In the genomic region with DNA sequence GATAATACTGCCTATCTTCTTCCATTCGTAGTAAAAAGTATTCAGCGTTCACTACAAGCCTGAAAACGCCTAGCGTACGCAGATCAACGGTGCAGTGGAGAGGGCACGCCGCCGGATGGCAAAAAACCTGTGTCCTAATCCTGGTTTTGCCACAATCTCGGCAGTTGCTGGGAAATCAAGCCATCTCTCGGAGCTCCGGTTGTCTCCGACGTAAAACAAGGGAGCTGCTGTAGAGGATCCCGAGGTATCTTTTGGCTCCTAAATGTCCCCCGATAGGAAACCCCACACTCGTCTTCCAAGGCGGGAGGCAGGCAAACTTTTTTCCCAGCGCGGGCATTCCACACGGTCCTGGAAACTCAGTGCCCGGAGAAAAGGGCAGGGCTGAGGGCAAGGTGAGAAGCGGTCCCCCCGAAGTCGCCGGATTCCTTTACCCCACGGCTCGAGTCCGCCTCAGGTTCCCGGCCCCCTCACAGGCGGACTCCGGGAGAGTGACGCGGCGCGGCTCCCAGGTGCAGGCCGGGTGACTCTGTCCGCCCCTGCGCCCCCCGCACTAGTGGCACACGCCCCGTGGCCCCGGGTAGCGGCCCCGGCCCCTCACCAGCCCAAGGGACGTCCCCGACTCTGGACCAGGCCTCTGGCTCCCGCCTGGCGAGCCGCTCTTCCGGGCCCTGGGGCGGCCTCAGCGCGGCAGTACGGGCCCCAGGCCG, we compare ENCODE assay signal across 8 cellular contexts. TPM values are rescaled to one million over a fixed set of nuclear protein-coding genes. Genes with fewer than 3 reads are reported as not detected.
DNase-seq lines count a peak whose midpoint lies in the region; ATAC-seq and TF ChIP-seq lines count a peak whose summit lies in the region.

No MANE protein-coding gene starts in this region.

- no peaks in the 10 kb centered on the region for H3K27me3 ChIP-seq in right lobe of liver

- intact Hi-C loops in right lobe of liver (cut with DNase I): loop anchor here in 1 of 2 donors (5.0 kb wide), 1 partner anchor 56 kb away; no protein-coding TSS in a partner anchor

- no peaks in the 10 kb centered on the region for H3K9me3 Mint-ChIP-seq in activated CD8-positive, alpha-beta memory T cell treated with anti-CD3 and anti-CD28 coated beads, Interleukin-2, amount 10 ng/mL, durations not matched to agents 7 days and 5 days (ENCODE audit: low read depth)
- no peaks in the 10 kb centered on the region for H3K9me3 Mint-ChIP-seq in IgD-negative memory B cell

- WGBS in right lobe of liver (ENCODE audit: insufficient coverage, low coverage, low lambda C conversion rate, missing lambda C conversion rate): 1% methylated on average over 15 of the region's 56 CpGs

- H3K27ac Mint-ChIP-seq in activated CD8-positive, alpha-beta memory T cell treated with anti-CD3 and anti-CD28 coated beads, Interleukin-2, amount 10 ng/mL, durations not matched to agents 7 days and 5 days: peak overlapping the region; percentile 75
- H3K27ac Mint-ChIP-seq in IgD-negative memory B cell: peak overlapping the region; percentile 12 to 68 (median 63)

- no peak for TF ChIP-seq POLR2A in right lobe of liver (IDR thresholded peaks at IDR 0.05)

- no peaks in the 10 kb centered on the region for H3K9me3 ChIP-seq in right lobe of liver

- peak in 1 of 4 donors; percentile 7 for TF ChIP-seq CTCF in right lobe of liver (IDR thresholded peaks at IDR 0.05)

- H3K27me3 Mint-ChIP-seq in activated CD8-positive, alpha-beta memory T cell treated with anti-CD3 and anti-CD28 coated beads, Interleukin-2, amount 10 ng/mL, durations not matched to agents 7 days and 5 days: peaks cover 4% of the 10 kb centered on the region
- no peaks in the 10 kb centered on the region for H3K27me3 Mint-ChIP-seq in IgD-negative memory B cell

- H3K4me3 ChIP-seq in right lobe of liver: peak overlapping the region; percentile 76 to 96 (median 93)

- ATAC-seq in activated CD8-positive, alpha-beta memory T cell treated with anti-CD3 and anti-CD28 coated beads, Interleukin-2, amount 10 ng/mL, durations not matched to agents 7 days and 5 days: peak; percentile 48
- ATAC-seq in activated CD4-positive, CD25-positive, alpha-beta regulatory T cell treated with anti-CD3 and anti-CD28 coated beads, Interleukin-2, amount 50 U/mL, for 24 hours: peak; percentile 21 to 27
- peak; percentile 18 to 62 (median 40) for ATAC-seq in right lobe of liver

- DNase-seq in activated CD8-positive, alpha-beta memory T cell treated with anti-CD3 and anti-CD28 coated beads, Interleukin-2, amount 10 ng/mL, durations not matched to agents 7 days and 5 days: peak; percentile 58
- no peak for DNase-seq in activated CD8-positive, alpha-beta memory T cell treated with anti-CD3 and anti-CD28 coated beads for 24 hours
- DNase-seq in dermis blood vessel endothelial cell (peak; percentile 66), right lobe of liver (peak in 2 of 3 donors; percentile 65 to 67), mesenteric fat pad (ENCODE audit: low spot score) (no peak)
- DNase-seq in stimulated activated CD8-positive, alpha-beta memory T cell treated with anti-CD3 and anti-CD28 coated beads, Interleukin-4, amount 100 ng/mL, for 48 hours: peak; percentile 58

- H3K27ac ChIP-seq in right lobe of liver: peak overlapping the region; percentile 82 to 87 (median 84)

- H3K36me3 ChIP-seq in right lobe of liver: no peaks in the 10 kb centered on the region

- CTCF ChIA-PET in activated CD8-positive, alpha-beta memory T cell treated with anti-CD3 and anti-CD28 coated beads, Interleukin-2, amount 10 ng/mL, durations not matched to agents 7 days and 5 days (lab: Charles Lee): interaction anchor here (0.8 to 4.1 kb wide), 13 partner anchors 13 to 112 kb away, joined by 3 to 38 read pairs (median 6); no protein-coding TSS in a partner anchor

- H3K36me3 Mint-ChIP-seq in activated CD8-positive, alpha-beta memory T cell treated with anti-CD3 and anti-CD28 coated beads, Interleukin-2, amount 10 ng/mL, durations not matched to agents 7 days and 5 days: peaks cover 8% of the 10 kb centered on the region
- no peaks in the 10 kb centered on the region for H3K36me3 Mint-ChIP-seq in IgD-negative memory B cell

- H3K4me1 Mint-ChIP-seq in activated CD8-positive, alpha-beta memory T cell treated with anti-CD3 and anti-CD28 coated beads, Interleukin-2, amount 10 ng/mL, durations not matched to agents 7 days and 5 days: peaks cover 31% of the 10 kb centered on the region
- peaks cover 21 to 35% (median 32%) of the 10 kb centered on the region in 3 donors for H3K4me1 Mint-ChIP-seq in IgD-negative memory B cell

- peak overlapping the region; percentile 68 for H3K4me3 Mint-ChIP-seq in activated CD8-positive, alpha-beta memory T cell treated with anti-CD3 and anti-CD28 coated beads, Interleukin-2, amount 10 ng/mL, durations not matched to agents 7 days and 5 days
- H3K4me3 Mint-ChIP-seq in IgD-negative memory B cell: peak overlapping the region; percentile 88 to 98 (median 96)

- peaks cover 0 to 15% (median 7%) of the 10 kb centered on the region in 4 donors for H3K4me1 ChIP-seq in right lobe of liver

RNA-seq across cellular contexts. Expression of a gene that starts 0.6 kb away (rescaled TPM):
- 10 to 100 TPM; 14.1 to 25.9 TPM for total RNA-seq in activated CD8-positive, alpha-beta memory T cell treated with anti-CD3 and anti-CD28 coated beads, Interleukin-2, amount 10 ng/mL, durations not matched to agents 7 days and 5 days
- 11.7 TPM for polyA plus RNA-seq in IgD-negative memory B cell
- total RNA-seq in dermis blood vessel endothelial cell (35.4 and 49.2 TPM in 2 replicates), right lobe of liver (10 to 100 TPM; 25.6 to 31.4 (median 29.2) TPM), mesenteric fat pad (37.4 TPM)

RNA-seq across cellular contexts. Expression of a gene that starts 19.7 kb away (rescaled TPM):
- total RNA-seq in activated CD8-positive, alpha-beta memory T cell treated with anti-CD3 and anti-CD28 coated beads, Interleukin-2, amount 10 ng/mL, durations not matched to agents 7 days and 5 days: 10 to 100 TPM; 76.9 to 79.6 TPM
- 0.68 TPM for polyA plus RNA-seq in IgD-negative memory B cell
- total RNA-seq in dermis blood vessel endothelial cell: 8.8 and 41.7 TPM in 2 replicates
- total RNA-seq in right lobe of liver: 1 to 10 TPM in 1 of 6 experiments, under 1 TPM in 5; 0.35 to 1.4 (median 0.83) TPM
- 0.29 TPM for total RNA-seq in mesenteric fat pad

Comparison
In these comparisons a context has a peak if more than half of its experiments do, and no peak if none do; other contexts are left out.
1. DNase-seq: peak in activated CD8-positive, alpha-beta memory T cell treated with anti-CD3 and anti-CD28 coated beads, Interleukin-2, amount 10 ng/mL, durations not matched to agents 7 days and 5 days (single experiment), dermis blood vessel endothelial cell (single experiment), right lobe of liver (2 of 3) and stimulated activated CD8-positive, alpha-beta memory T cell treated with anti-CD3 and anti-CD28 coated beads, Interleukin-4, amount 100 ng/mL, for 48 hours (single experiment); none in activated CD8-positive, alpha-beta memory T cell treated with anti-CD3 and anti-CD28 coated beads for 24 hours (single experiment) and mesenteric fat pad (single experiment).
2. Peak in every context shown above with its lines, with median percentiles within 50 percentile points of each other: ATAC-seq.